In the genomic region with DNA sequence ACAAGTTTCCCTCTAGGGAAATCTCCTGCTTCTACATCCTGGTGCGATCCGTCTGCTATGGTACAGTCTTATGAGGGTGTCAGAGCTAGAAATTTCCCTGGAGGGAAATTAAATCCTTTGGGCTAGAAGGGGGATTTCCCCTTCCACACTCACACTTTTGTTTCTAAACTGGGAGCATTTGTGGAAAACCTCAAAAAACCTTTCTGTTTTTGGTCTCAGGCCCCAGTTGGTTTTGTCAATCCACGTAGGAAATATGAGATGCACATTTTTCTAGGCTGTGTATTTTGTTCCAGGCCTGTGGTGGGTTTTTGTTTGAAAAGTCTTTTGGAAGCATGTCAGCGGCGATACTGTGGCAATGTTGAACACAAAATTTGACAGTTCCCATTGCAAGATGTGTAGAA, we compare ENCODE assay signal across 27 cellular contexts.
"Had no signal": no experiment of that assay in that cellular context is flagged by ENCODE, and none has a peak within 500 bp of the region (broad histone marks: within the 10 kb centered on the region; RNA-seq: fewer than 3 reads in every experiment).

No MANE protein-coding gene starts in this region.

- H3K9me3 ChIP-seq: breast epithelium had no signal

- H3K36me3 ChIP-seq: breast epithelium had no signal

- DNase-seq: activated CD4-positive, alpha-beta T cell treated with anti-CD3 and anti-CD28 coated beads for 48 hours; activated CD4-positive, alpha-beta T cell treated with anti-CD3 and anti-CD28 coated beads, Interleukin-2, amount 50 U/mL, for 4 hours; activated CD4-positive, CD25-positive, alpha-beta regulatory T cell treated with anti-CD3 and anti-CD28 coated beads, Interleukin-2, amount 50 U/mL, for 72 hours; activated CD8-positive, alpha-beta T cell treated with anti-CD3 and anti-CD28 coated beads, Interleukin-2, amount 10 ng/mL, durations not matched to agents 7 days and 5 days; activated gamma-delta T cell; activated naive CD4-positive, alpha-beta T cell treated with anti-CD3 and anti-CD28 coated beads for 36 hours; activated T-cell treated with anti-CD3 and anti-CD28 coated beads, Interleukin-2, amount 50 U/mL, for 48 hours; caudate nucleus; MM.1S; NCI-H1105; NCI-H1436; NCI-H1694 treated with DMSO at 0.1 percent for 48 hours; NCI-H2081 treated with DMSO at 0.1 percent for 48 hours; NCI-H345; NCI-H510A treated with DMSO at 0.1 percent for 48 hours; NCI-H69; NK-92 treated with Interleukin-12 subunit alpha and Interleukin-12 subunit beta, amount 100 ng/mL, for 24 hours; OCI-M1; RPMI8226; SW 1271; T-helper 9 cell had no signal

- H3K4me1 ChIP-seq: breast epithelium had no signal

- H3K27ac ChIP-seq: breast epithelium had no signal

- ATAC-seq: activated CD8-positive, alpha-beta T cell treated with anti-CD3 and anti-CD28 coated beads, Interleukin-2, amount 10 ng/mL, durations not matched to agents 7 days and 5 days; activated T-helper 17 cell treated with anti-CD3 and anti-CD28 coated beads, Interleukin-2, amount 50 U/mL, for 72 hours; Panc1; Right ventricle myocardium inferior; SK-N-SH treated with all-trans-retinoic acid at 6 μM for 48 hours; WTC11 had no signal

- H3K4me3 ChIP-seq: breast epithelium had no signal
